26 cellular contexts compared by ENCODE assay signal in genomic region chr2:49199266-49199665, GRCh38. TPM values are rescaled to one million over a fixed set of nuclear protein-coding genes. Genes with fewer than 3 reads are reported as not detected.
"Had no signal": no experiment of that assay in that cellular context is flagged by ENCODE, and none has a peak within 500 bp of the region (broad histone marks: within the 10 kb centered on the region; RNA-seq: fewer than 3 reads in every experiment).

No MANE protein-coding gene starts in this region.

- H3K9me3 ChIP-seq: stomach, suprapubic skin, testis, thoracic aorta, thyroid gland, tibial artery, tibial nerve, transverse colon, upper lobe of left lung, upper lobe of right lung, uterus, vagina had no signal

- DNase-seq: stimulated activated CD4-positive, alpha-beta T cell treated with anti-CD3 and anti-CD28 coated beads, Interleukin-2, amount 100 ng/mL, for 48 hours; stimulated activated CD4-positive, alpha-beta T cell treated with anti-CD3 and anti-CD28 coated beads, Interleukin-4, amount 100 ng/mL, for 1 hour; stimulated activated CD4-positive, alpha-beta T cell treated with anti-CD3 and anti-CD28 coated beads, Interleukin-4, amount 100 ng/mL, for 24 hours; stimulated activated CD4-positive, alpha-beta T cell treated with anti-CD3 and anti-CD28 coated beads, Interleukin-4, amount 100 ng/mL, for 4 hours; stimulated activated CD8-positive, alpha-beta memory T cell treated with anti-CD3 and anti-CD28 coated beads, Interleukin-4, amount 100 ng/mL, for 48 hours; stimulated activated naive B cell treated with anti-CD40 and anti-IgM and Interleukin-4, amounts not matched to agents 10 μg/mL and 1 μg/mL and 100 μg/mL, for 72 hours; stimulated activated naive CD4-positive, alpha-beta T cell; stimulated activated naive CD4-positive, alpha-beta T cell treated with Interleukin-2 at 50 U/mL for 16 hours; stimulated activated naive CD8-positive, alpha-beta T cell treated with anti-CD3 and anti-CD28 coated beads, Interleukin-15, amount 100 ng/mL, for 72 hours; stimulated activated naive CD8-positive, alpha-beta T cell treated with anti-CD3 and anti-CD28 coated beads, Interleukin-15, Interleukin-2, amounts not matched to agents 100 U/mL and 50 U/mL, for 24 hours; stomach; substantia nigra; testis; thyroid gland; tibial artery; transverse colon; trophoblast cell; upper lobe of left lung; upper lobe of right lung; uterus had no signal

- H3K27ac ChIP-seq: stomach, suprapubic skin, testis, thoracic aorta, thyroid gland, tibial artery, tibial nerve, transverse colon, upper lobe of left lung, upper lobe of right lung, uterus, vagina had no signal

- H3K4me3 ChIP-seq: stomach, suprapubic skin, testis, thoracic aorta, thyroid gland, tibial artery, tibial nerve, transverse colon, upper lobe of left lung, upper lobe of right lung, uterus, vagina had no signal

- H3K36me3 ChIP-seq: stomach, suprapubic skin, thoracic aorta, thyroid gland, tibial artery, tibial nerve, transverse colon, upper lobe of left lung, upper lobe of right lung, uterus, vagina had no signal

- H3K27me3 ChIP-seq: stomach, suprapubic skin, testis, thyroid gland, tibial artery, tibial nerve, transverse colon, upper lobe of left lung, upper lobe of right lung, uterus, vagina had no signal

RNA-seq across cellular contexts. Expression of gene FSHR, which starts 45.0 kb away (rescaled TPM):
- polyA plus RNA-seq: stomach, thymus, urinary bladder had no signal
